ENCODE assay signal across 22 cellular contexts in genomic region chr17:30597776-30598288, GRCh38.
"Had no signal": no experiment of that assay in that cellular context is flagged by ENCODE, and none has a peak within 500 bp of the region (broad histone marks: within the 10 kb centered on the region; RNA-seq: fewer than 3 reads in every experiment).

No MANE protein-coding gene starts in this region.

- H3K9me3 ChIP-seq: adrenal gland, neutrophil, ovary, prostate gland, right atrium auricular region, vagina had no signal

- H3K4me3 ChIP-seq: adrenal gland, ovary, prostate gland, right atrium auricular region, vagina had no signal

- DNase-seq: activated CD4-positive, alpha-beta T cell treated with anti-CD3 and anti-CD28 coated beads for 1 hour; activated CD4-positive, alpha-beta T cell treated with anti-CD3 and anti-CD28 coated beads, Interleukin-2, amount 50 U/mL, for 1 hour; activated CD8-positive, alpha-beta T cell treated with anti-CD3 and anti-CD28 coated beads, Interleukin-2, amount 10 ng/mL, durations not matched to agents 7 days and 5 days; activated gamma-delta T cell treated with Interleukin-2 at 50 U/mL for 16 hours; activated T-cell treated with anti-CD3 and anti-CD28 coated beads, Interleukin-2, amount 50 U/mL, for 1 hour; central memory CD4-positive, alpha-beta T cell; dermis blood vessel endothelial cell; effector CD8-positive, alpha-beta T cell; erythroblast; foreskin melanocyte; hippocampal formation; left ventricle myocardium superior; mammary epithelial cell; midbrain; ovary; stimulated activated CD4-positive, alpha-beta T cell treated with anti-CD3 and anti-CD28 coated beads, Interleukin-1b, Interleukin-23, amount 100 ng/mL, for 48 hours; trophoblast cell had no signal

- H3K36me3 ChIP-seq: adrenal gland, neutrophil, ovary, prostate gland, right atrium auricular region, vagina had no signal

- H3K4me1 ChIP-seq: prostate gland had no signal

- H3K27ac ChIP-seq: adrenal gland, neutrophil, ovary, prostate gland, right atrium auricular region, vagina had no signal

- H3K27me3 ChIP-seq: adrenal gland, neutrophil, ovary, right atrium auricular region, vagina had no signal
